Comparison of ENCODE assay signal across 9 cellular contexts in the genomic region with DNA sequence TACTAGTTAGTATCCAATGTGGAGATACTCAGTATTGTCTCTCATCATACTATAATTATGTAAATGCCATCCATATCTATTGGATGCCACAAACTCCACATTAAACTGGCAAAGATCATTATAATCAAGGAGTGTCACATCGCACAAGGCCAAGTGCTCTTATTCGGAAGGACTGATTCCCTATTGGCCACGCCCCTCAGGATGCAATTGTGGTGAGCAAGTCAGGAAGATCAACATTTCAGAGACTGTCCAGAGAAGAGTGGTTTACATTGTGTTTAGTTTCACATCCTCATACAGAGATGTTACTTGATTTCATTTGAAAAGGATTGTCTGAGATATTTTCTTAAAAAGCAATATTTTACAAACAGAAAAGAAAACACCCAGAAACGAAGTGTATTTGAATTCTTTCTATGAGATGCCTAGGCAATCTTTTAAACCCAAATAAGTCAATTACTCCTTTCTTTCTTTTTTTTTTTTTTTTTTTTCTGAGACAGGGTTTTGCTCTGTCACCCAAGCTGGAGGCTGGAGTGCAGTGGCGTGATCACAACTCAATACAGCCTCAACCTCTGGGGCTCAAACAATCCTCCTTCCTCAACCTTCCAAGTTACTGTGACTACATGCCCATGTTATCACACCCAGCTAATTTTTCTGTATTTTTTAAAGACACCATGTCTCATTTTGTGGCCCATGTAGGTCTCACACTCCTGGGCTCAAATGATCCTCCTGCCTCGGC.
DNase-seq lines count a peak whose midpoint lies in the region; ATAC-seq and TF ChIP-seq lines count a peak whose summit lies in the region.
"Had no signal": no experiment of that assay in that cellular context is flagged by ENCODE, and none has a peak within 500 bp of the region (broad histone marks: within the 10 kb centered on the region; RNA-seq: fewer than 3 reads in every experiment).

No MANE protein-coding gene starts in this region.

- POLR2A ChIA-PET in MCF 10A (lab: Yijun Ruan, JAX) = no interaction called here

- H3K4me1 Mint-ChIP-seq in MCF 10A (ENCODE audit: insufficient read depth, unreplicated experiment) = peaks cover 6% of the 10 kb centered on the region
- H3K4me1 Mint-ChIP-seq in activated naive CD4-positive, alpha-beta T cell treated with anti-CD3 and anti-CD28 coated beads for 36 hours (ENCODE audit: low read depth) = no peaks in the 10 kb centered on the region

- H3K9me3 ChIP-seq in breast epithelium (no peaks in the 10 kb centered on the region), upper lobe of right lung (no peaks in the 10 kb centered on the region), esophagus squamous epithelium (no peaks in the 10 kb centered on the region), thyroid gland (no peaks in the 10 kb centered on the region)
- H3K9me3 ChIP-seq: tibial artery had no signal

- H3K27me3 ChIP-seq in breast epithelium (no peaks in the 10 kb centered on the region), brain microvascular endothelial cell (replicated peaks) (no peaks in the 10 kb centered on the region), upper lobe of right lung (no peaks in the 10 kb centered on the region), esophagus squamous epithelium (no peaks in the 10 kb centered on the region), thyroid gland (no peaks in the 10 kb centered on the region)
- H3K27me3 ChIP-seq: tibial artery had no signal

- TF ChIP-seq POLR2A in breast epithelium (IDR thresholded peaks at IDR 0.05) (no peak), esophagus squamous epithelium (IDR thresholded peaks at IDR 0.05) (no peak), thyroid gland (IDR thresholded peaks at IDR 0.05) (no peak)

- no peaks in the 10 kb centered on the region for H3K9me3 Mint-ChIP-seq in MCF 10A (ENCODE audit: unreplicated experiment)
- H3K9me3 Mint-ChIP-seq in activated naive CD4-positive, alpha-beta T cell treated with anti-CD3 and anti-CD28 coated beads for 36 hours = no peaks in the 10 kb centered on the region

- DNase-seq in MCF 10A (ENCODE audit: unreplicated experiment) (peak; percentile 42), breast epithelium (ENCODE audit: low spot score in 2 of 2) (no peak), brain microvascular endothelial cell (peak; percentile 75), upper lobe of right lung (no peak), esophagus squamous epithelium (lab: John Stamatoyannopoulos, UW) (no peak), thyroid gland (no peak)
- no peak for DNase-seq in activated naive CD4-positive, alpha-beta T cell treated with anti-CD3 and anti-CD28 coated beads for 36 hours

- H3K27ac Mint-ChIP-seq in MCF 10A (ENCODE audit: low read depth, unreplicated experiment) = no peak overlapping the region
- no peak overlapping the region for H3K27ac Mint-ChIP-seq in activated naive CD4-positive, alpha-beta T cell treated with anti-CD3 and anti-CD28 coated beads for 36 hours

- WGBS in esophagus squamous epithelium, 2 donors = 61 to 77% methylated on average over 6 of the region's 6 CpGs
- 89% methylated on average over 6 of the region's 6 CpGs for WGBS in thyroid gland, 2 donors

- BruUV-seq in MCF 10A (replicated peaks; lab: Mats Ljungman, UMichigan) = no TSS peak

- H3K4me3 ChIP-seq in breast epithelium (no peak overlapping the region), brain microvascular endothelial cell (ENCODE audit: low read depth, low read length) (no peak overlapping the region), upper lobe of right lung (no peak overlapping the region), esophagus squamous epithelium (no peak overlapping the region), thyroid gland (replicated peaks in 1 of 3) (no peak overlapping the region)
- H3K4me3 ChIP-seq: tibial artery had no signal

- ATAC-seq in HG03460 (IDR thresholded peaks at IDR 0.05; ENCODE audit: unreplicated experiment) (peak; percentile 72), upper lobe of right lung (peak; percentile 67)

- CTCF ChIA-PET in MCF 10A (lab: Yijun Ruan, JAX) = interaction anchor here (0.7 kb wide), 1 partner anchor 162 kb away, joined by 4 read pairs; no protein-coding TSS in a partner anchor
- CTCF ChIA-PET in activated naive CD4-positive, alpha-beta T cell treated with anti-CD3 and anti-CD28 coated beads for 36 hours (lab: Charles Lee) = no interaction called here

- H3K27me3 Mint-ChIP-seq in MCF 10A (ENCODE audit: insufficient read depth, unreplicated experiment) = no peaks in the 10 kb centered on the region
- H3K27me3 Mint-ChIP-seq in activated naive CD4-positive, alpha-beta T cell treated with anti-CD3 and anti-CD28 coated beads for 36 hours (ENCODE audit: low read depth) = peaks cover 4% of the 10 kb centered on the region

- H3K4me3 Mint-ChIP-seq in MCF 10A (ENCODE audit: unreplicated experiment) = no peak overlapping the region
- H3K4me3 Mint-ChIP-seq in activated naive CD4-positive, alpha-beta T cell treated with anti-CD3 and anti-CD28 coated beads for 36 hours = no peak overlapping the region

- in situ Hi-C loops in brain microvascular endothelial cell (cut with HindIII; ENCODE audit: low pct_ligation_motif_present, low sequenced_read_pairs) = no loop called here

- no peak overlapping the region for H3K27ac ChIP-seq in breast epithelium
- H3K27ac ChIP-seq in brain microvascular endothelial cell = peak overlapping the region; percentile 48
- no peak overlapping the region for H3K27ac ChIP-seq in upper lobe of right lung
- H3K27ac ChIP-seq in esophagus squamous epithelium = no peak overlapping the region
- no peak overlapping the region for H3K27ac ChIP-seq in thyroid gland
- H3K27ac ChIP-seq: tibial artery had no signal

- no peaks in the 10 kb centered on the region for H3K4me1 ChIP-seq in breast epithelium
- H3K4me1 ChIP-seq in upper lobe of right lung = peaks cover 5% of the 10 kb centered on the region
- H3K4me1 ChIP-seq in esophagus squamous epithelium = no peaks in the 10 kb centered on the region
- H3K4me1 ChIP-seq in thyroid gland = peaks cover 6 to 27% of the 10 kb centered on the region in 2 donors

- no peak for TF ChIP-seq CTCF in MCF 10A (IDR thresholded peaks at IDR 0.05; ENCODE audit: unreplicated experiment)
- no peak for TF ChIP-seq CTCF in breast epithelium (IDR thresholded peaks at IDR 0.05)
- TF ChIP-seq CTCF in brain microvascular endothelial cell (IDR thresholded peaks at IDR 0.05; ENCODE audit: low read depth, low read length, missing control alignments) = no peak
- TF ChIP-seq CTCF in upper lobe of right lung (IDR thresholded peaks at IDR 0.05) = no peak
- no peak for TF ChIP-seq CTCF in esophagus squamous epithelium (IDR thresholded peaks at IDR 0.05)
- TF ChIP-seq CTCF in thyroid gland (IDR thresholded peaks at IDR 0.05) = no peak

- H3K36me3 Mint-ChIP-seq in MCF 10A (ENCODE audit: insufficient read depth, unreplicated experiment) = peaks cover 4% of the 10 kb centered on the region
- no peaks in the 10 kb centered on the region for H3K36me3 Mint-ChIP-seq in activated naive CD4-positive, alpha-beta T cell treated with anti-CD3 and anti-CD28 coated beads for 36 hours (ENCODE audit: low read depth)

- no peaks in the 10 kb centered on the region for H3K36me3 ChIP-seq in breast epithelium
- H3K36me3 ChIP-seq in brain microvascular endothelial cell (replicated peaks) = no peaks in the 10 kb centered on the region
- no peaks in the 10 kb centered on the region for H3K36me3 ChIP-seq in upper lobe of right lung
- H3K36me3 ChIP-seq in esophagus squamous epithelium = no peaks in the 10 kb centered on the region
- no peaks in the 10 kb centered on the region for H3K36me3 ChIP-seq in thyroid gland
- H3K36me3 ChIP-seq: tibial artery had no signal

- intact Hi-C loops in MCF 10A (cut with micrococcal nuclease) = no loop called here
- intact Hi-C loops in breast epithelium (cut with DNase I; ENCODE audit: low total_unique reads) = no loop called here
- intact Hi-C loops in upper lobe of right lung (cut with DNase I) = no loop called here
- intact Hi-C loops in esophagus squamous epithelium (cut with DNase I) = no loop called here
- intact Hi-C loops in activated naive CD4-positive, alpha-beta T cell treated with anti-CD3 and anti-CD28 coated beads for 36 hours (cut with micrococcal nuclease) = no loop called here
- intact Hi-C loops in thyroid gland (cut with DNase I) = no loop called here

Comparison
In these comparisons a context has a peak if more than half of its experiments do, and no peak if none do; other contexts are left out.
1. DNase-seq: peak in MCF 10A (single experiment) and brain microvascular endothelial cell (single experiment); none in breast epithelium (0 of 2), upper lobe of right lung (single experiment), esophagus squamous epithelium (single experiment), activated naive CD4-positive, alpha-beta T cell treated with anti-CD3 and anti-CD28 coated beads for 36 hours (single experiment) and thyroid gland (0 of 2).